16 cellular contexts compared by ENCODE assay signal in the genomic region with DNA sequence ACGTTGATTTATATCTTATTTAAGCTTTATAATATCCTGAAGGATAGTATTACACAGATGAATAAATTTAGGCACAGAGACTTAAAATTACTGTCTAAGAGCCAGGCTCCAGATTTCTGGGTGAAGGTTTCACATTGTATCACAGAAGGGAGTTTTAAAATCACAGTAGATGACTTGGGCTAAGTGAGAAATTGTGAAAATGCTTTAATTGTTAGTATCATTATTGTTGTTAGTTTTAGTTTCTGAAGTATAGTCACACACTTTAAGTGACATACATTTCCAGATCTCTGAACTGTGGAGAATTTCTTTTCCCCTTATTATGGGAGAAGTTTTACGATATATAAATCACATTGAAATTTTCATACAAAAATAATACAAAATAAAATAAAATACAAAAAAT.
DNase-seq lines count a peak whose midpoint lies in the region; ATAC-seq, FAIRE-seq and TF ChIP-seq lines count a peak whose summit lies in the region.
"Had no signal": no experiment of that assay in that cellular context is flagged by ENCODE, and none has a peak within 500 bp of the region (broad histone marks: within the 10 kb centered on the region; RNA-seq: fewer than 3 reads in every experiment).

No MANE protein-coding gene starts in this region.

- no peaks in the 10 kb centered on the region for H3K36me3 Mint-ChIP-seq in stimulated activated effector memory CD8-positive, alpha-beta T cell treated with anti-CD3 and anti-CD28 coated beads, Interleukin-12 subunit alpha, Interleukin-12 subunit beta, amount 100 ng/mL, for 72 hours
- H3K36me3 Mint-ChIP-seq: CD4-positive, CD25-positive, alpha-beta regulatory T cell had no signal

- FAIRE-seq in RCC 7860 (lab: Jason Lieb, UNC) (peak; percentile 39), islet of Langerhans (lab: Jason Lieb, UNC) (peak; percentile 56)
- FAIRE-seq: GM18507 had no signal

- H3K9me3 ChIP-seq in suprapubic skin: no peaks in the 10 kb centered on the region
- H3K9me3 ChIP-seq: body of pancreas had no signal

- no peak for TF ChIP-seq EP300 in suprapubic skin (IDR thresholded peaks at IDR 0.05)

- H3K4me1 Mint-ChIP-seq in stimulated activated effector memory CD8-positive, alpha-beta T cell treated with anti-CD3 and anti-CD28 coated beads, Interleukin-12 subunit alpha, Interleukin-12 subunit beta, amount 100 ng/mL, for 72 hours: peaks cover 8% of the 10 kb centered on the region

- WGBS in suprapubic skin: 72% methylated on average over 2 of the region's 2 CpGs

- H3K27ac ChIP-seq in suprapubic skin: no peak overlapping the region

- no peaks in the 10 kb centered on the region for H3K9me3 Mint-ChIP-seq in stimulated activated effector memory CD8-positive, alpha-beta T cell treated with anti-CD3 and anti-CD28 coated beads, Interleukin-12 subunit alpha, Interleukin-12 subunit beta, amount 100 ng/mL, for 72 hours
- H3K9me3 Mint-ChIP-seq: activated CD4-positive, alpha-beta T cell treated with anti-CD3 and anti-CD28 coated beads, Interleukin-2, amount 10 ng/mL, durations not matched to agents 7 days and 5 days; CD4-positive, CD25-positive, alpha-beta regulatory T cell had no signal

- H3K4me3 Mint-ChIP-seq in stimulated activated effector memory CD8-positive, alpha-beta T cell treated with anti-CD3 and anti-CD28 coated beads, Interleukin-12 subunit alpha, Interleukin-12 subunit beta, amount 100 ng/mL, for 72 hours: no peak overlapping the region
- H3K4me3 Mint-ChIP-seq: activated CD4-positive, alpha-beta T cell treated with anti-CD3 and anti-CD28 coated beads, Interleukin-2, amount 10 ng/mL, durations not matched to agents 7 days and 5 days; CD4-positive, CD25-positive, alpha-beta regulatory T cell had no signal

- H3K4me3 ChIP-seq in GM06990 (replicated peaks; ENCODE audit: low read depth, low read length) (no peak overlapping the region), suprapubic skin (no peak overlapping the region)
- H3K4me3 ChIP-seq: body of pancreas had no signal

- H3K4me1 ChIP-seq in suprapubic skin: peaks cover 74% of the 10 kb centered on the region

- H3K27ac Mint-ChIP-seq in stimulated activated effector memory CD8-positive, alpha-beta T cell treated with anti-CD3 and anti-CD28 coated beads, Interleukin-12 subunit alpha, Interleukin-12 subunit beta, amount 100 ng/mL, for 72 hours: no peak overlapping the region
- H3K27ac Mint-ChIP-seq: activated CD4-positive, alpha-beta T cell treated with anti-CD3 and anti-CD28 coated beads, Interleukin-2, amount 10 ng/mL, durations not matched to agents 7 days and 5 days; CD4-positive, CD25-positive, alpha-beta regulatory T cell had no signal

- TF ChIP-seq POLR2A in suprapubic skin (IDR thresholded peaks at IDR 0.05): no peak

- TF ChIP-seq CTCF in GM06990 (IDR thresholded peaks at IDR 0.05; ENCODE audit: insufficient read depth, low read length, poor library complexity, severe bottlenecking): no peak
- TF ChIP-seq CTCF in suprapubic skin (IDR thresholded peaks at IDR 0.05): no peak

- DNase-seq in GM06990 (ENCODE audit: extremely low read depth, insufficient read length) (peak; percentile 26), RCC 7860 (ENCODE audit: low spot score) (no peak), suprapubic skin (ENCODE audit: low spot score in 2 of 2) (no peak), GDM1 (lab: John Stamatoyannopoulos, UW) (no peak)
- DNase-seq in stimulated activated effector memory CD8-positive, alpha-beta T cell treated with anti-CD3 and anti-CD28 coated beads, Interleukin-12 subunit alpha, Interleukin-12 subunit beta, amount 100 ng/mL, for 72 hours (ENCODE audit: low spot score in 2 of 2): no peak
- DNase-seq in stimulated activated naive CD4-positive, alpha-beta T cell (lab: John Stamatoyannopoulos, UW): no peak
- DNase-seq: activated CD4-positive, alpha-beta T cell treated with anti-CD3 and anti-CD28 coated beads, Interleukin-2, amount 10 ng/mL, durations not matched to agents 7 days and 5 days; activated naive CD4-positive, alpha-beta T cell treated with anti-CD3 and anti-CD28 coated beads, Interleukin-2, amount 50 U/mL, for 16 hours; body of pancreas; CD4-positive, CD25-positive, alpha-beta regulatory T cell; MV-4-11; NCI-H2029; NCI-H446 treated with DMSO at 0.1 percent for 48 hours had no signal

- peak; percentile 68 for ATAC-seq in stimulated activated effector memory CD8-positive, alpha-beta T cell treated with anti-CD3 and anti-CD28 coated beads, Interleukin-12 subunit alpha, Interleukin-12 subunit beta, amount 100 ng/mL, for 72 hours
- no peak for ATAC-seq in GM19395 (IDR thresholded peaks at IDR 0.05; ENCODE audit: unreplicated experiment)
- ATAC-seq: body of pancreas had no signal

- H3K36me3 ChIP-seq in GM06990 (ENCODE audit: control insufficient read depth, insufficient read depth, low read length) (no peaks in the 10 kb centered on the region), suprapubic skin (no peaks in the 10 kb centered on the region)

- H3K27me3 ChIP-seq in GM06990 (replicated peaks; ENCODE audit: control insufficient read depth, insufficient read depth, low read length): no peaks in the 10 kb centered on the region
- H3K27me3 ChIP-seq in suprapubic skin: no peaks in the 10 kb centered on the region
- H3K27me3 ChIP-seq: body of pancreas had no signal
